8 cellular contexts compared by ENCODE assay signal in the genomic region with DNA sequence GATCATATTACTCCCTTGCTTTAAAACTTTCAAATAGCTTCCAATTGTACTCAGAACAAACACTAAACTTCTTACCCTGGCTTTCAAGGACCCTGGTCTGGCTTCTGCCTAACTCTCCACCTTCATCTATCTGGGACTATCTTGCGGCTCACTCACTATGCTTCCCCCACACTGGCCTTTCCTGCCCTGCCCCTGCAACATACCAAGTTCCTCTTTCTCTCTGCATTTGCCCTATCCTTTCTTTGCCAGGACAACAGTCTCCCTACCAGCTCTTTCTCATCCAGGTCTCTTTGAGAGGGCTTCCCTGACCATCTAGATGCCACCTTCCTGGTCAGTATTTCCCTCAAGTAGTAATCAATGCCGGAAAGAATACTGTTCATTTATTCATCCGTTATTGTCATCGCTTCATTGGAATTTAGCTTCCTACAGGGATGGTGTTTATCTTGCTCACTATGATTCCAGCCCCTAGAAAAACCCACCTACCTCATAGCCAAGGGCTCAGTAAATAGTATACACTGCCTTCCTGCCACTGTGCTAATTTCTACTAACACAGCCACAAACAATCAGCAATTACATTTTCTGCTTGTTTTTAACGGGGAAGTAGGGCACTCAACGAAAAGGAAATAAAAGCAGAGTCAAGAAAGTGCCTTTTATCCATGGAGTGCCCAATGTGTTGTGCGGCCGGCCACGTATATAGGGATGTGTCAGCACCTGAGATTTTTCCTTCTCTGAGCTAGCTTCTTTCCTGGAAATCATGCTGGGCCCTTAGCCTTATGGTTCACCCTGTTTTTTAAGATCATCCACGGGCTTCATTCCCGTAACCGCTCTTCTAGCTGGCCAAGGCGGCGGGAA. TPM values are rescaled to one million over a fixed set of nuclear protein-coding genes. Genes with fewer than 3 reads are reported as not detected.
DNase-seq lines count a peak whose midpoint lies in the region; ATAC-seq and TF ChIP-seq lines count a peak whose summit lies in the region.

No MANE protein-coding gene starts in this region.

- peak overlapping the region; percentile 97 for H3K9ac ChIP-seq in HUES48 (ENCODE audit: low read depth, low read length)

- peak overlapping the region; percentile 91 for H3K4me3 ChIP-seq in CD8-positive, alpha-beta memory T cell (ENCODE audit: low read length)
- H3K4me3 ChIP-seq in HUES48 (ENCODE audit: low read depth, low read length) (peak overlapping the region; percentile 88), body of pancreas (peak overlapping the region in 1 of 2 donors; percentile 37), mucosa of descending colon (peak overlapping the region; percentile 45)

- H3K4me1 Mint-ChIP-seq in CD8-positive, alpha-beta memory T cell, result peaks cover 21 to 29% (median 28%) of the 10 kb centered on the region in 3 donors
- H3K4me1 Mint-ChIP-seq in activated CD4-positive, alpha-beta memory T cell treated with anti-CD3 and anti-CD28 coated beads for 36 hours (ENCODE audit: low read depth), result peaks cover 16% of the 10 kb centered on the region

- no peak for DNase-seq in CD8-positive, alpha-beta memory T cell
- DNase-seq in body of pancreas (no peak), mucosa of descending colon (no peak), HT-29 (ENCODE audit: low spot score) (no peak), nucleus accumbens (lab: John Stamatoyannopoulos, UW) (no peak)
- no peak for DNase-seq in activated CD4-positive, alpha-beta memory T cell treated with anti-CD3 and anti-CD28 coated beads for 36 hours

- no peaks in the 10 kb centered on the region for H3K27me3 ChIP-seq in CD8-positive, alpha-beta memory T cell (ENCODE audit: insufficient read depth, low read length, poor library complexity, severe bottlenecking)
- H3K27me3 ChIP-seq in HUES48 (ENCODE audit: control insufficient read depth, insufficient read depth, low read length), result no peaks in the 10 kb centered on the region
- no peaks in the 10 kb centered on the region for H3K27me3 ChIP-seq in body of pancreas

- ATAC-seq in GM21390 (IDR thresholded peaks at IDR 0.05; ENCODE audit: unreplicated experiment) (peak; percentile 15), body of pancreas (no peak), mucosa of descending colon (no peak)

- 15% methylated on average over 14 of the region's 14 CpGs for WGBS in body of pancreas, 2 donors

- H3K27ac Mint-ChIP-seq in CD8-positive, alpha-beta memory T cell, result no peak overlapping the region
- no peak overlapping the region for H3K27ac Mint-ChIP-seq in activated CD4-positive, alpha-beta memory T cell treated with anti-CD3 and anti-CD28 coated beads for 36 hours

- intact Hi-C loops in body of pancreas (cut with DNase I) (no loop called here), mucosa of descending colon (cut with DNase I, micrococcal nuclease) (loop anchor here in 1 of 2 donors (5.0 kb wide), 1 partner anchor 218 kb away; no protein-coding TSS in a partner anchor)
- intact Hi-C loops in activated CD4-positive, alpha-beta memory T cell treated with anti-CD3 and anti-CD28 coated beads for 36 hours (cut with micrococcal nuclease), result loop anchor here (2.0 to 10.0 kb wide), 7 partner anchors 57 to 795 kb away; partner anchors contain the start of genes GLMN, RPAP2 and ZNF644

- TF ChIP-seq CTCF in body of pancreas (IDR thresholded peaks at IDR 0.05) (no peak), mucosa of descending colon (IDR thresholded peaks at IDR 0.05) (no peak)

- H3K36me3 Mint-ChIP-seq in CD8-positive, alpha-beta memory T cell, result peaks cover 0 to 5% (median 0%) of the 10 kb centered on the region in 3 donors
- peaks cover 16% of the 10 kb centered on the region for H3K36me3 Mint-ChIP-seq in activated CD4-positive, alpha-beta memory T cell treated with anti-CD3 and anti-CD28 coated beads for 36 hours

- CTCF ChIA-PET in CD8-positive, alpha-beta memory T cell (lab: Charles Lee), result interaction anchor here (0.6 to 2.2 kb wide), 3 partner anchors 13 to 218 kb away, joined by 3 to 14 read pairs (median 4); no protein-coding TSS in a partner anchor
- CTCF ChIA-PET in activated CD4-positive, alpha-beta memory T cell treated with anti-CD3 and anti-CD28 coated beads for 36 hours (lab: Charles Lee), result interaction anchor here (1.1 to 4.0 kb wide), 3 partner anchors 13 to 337 kb away, joined by 3 to 31 read pairs (median 3); no protein-coding TSS in a partner anchor

- H3K27ac ChIP-seq in CD8-positive, alpha-beta memory T cell (ENCODE audit: low read depth, low read length), result peak overlapping the region; percentile 70
- peak overlapping the region; percentile 99 for H3K27ac ChIP-seq in HUES48 (ENCODE audit: low read depth, low read length)
- H3K27ac ChIP-seq in body of pancreas, result peak overlapping the region; percentile 76 to 80 (median 79)

- H3K4me3 Mint-ChIP-seq in CD8-positive, alpha-beta memory T cell, result no peak overlapping the region
- H3K4me3 Mint-ChIP-seq in activated CD4-positive, alpha-beta memory T cell treated with anti-CD3 and anti-CD28 coated beads for 36 hours, result no peak overlapping the region

- H3K9me3 Mint-ChIP-seq in CD8-positive, alpha-beta memory T cell, result no peaks in the 10 kb centered on the region
- no peaks in the 10 kb centered on the region for H3K9me3 Mint-ChIP-seq in activated CD4-positive, alpha-beta memory T cell treated with anti-CD3 and anti-CD28 coated beads for 36 hours

- TF ChIP-seq POLR2A in body of pancreas (IDR thresholded peaks at IDR 0.05), result no peak

- peaks cover 10% of the 10 kb centered on the region for H3K4me1 ChIP-seq in CD8-positive, alpha-beta memory T cell (ENCODE audit: insufficient read depth, low read length)
- H3K4me1 ChIP-seq in HUES48 (ENCODE audit: control insufficient read depth, insufficient read depth, low read length) (peaks cover 37% of the 10 kb centered on the region), body of pancreas (peaks cover 14% of the 10 kb centered on the region), mucosa of descending colon (ENCODE audit: low read depth) (peaks cover 8% of the 10 kb centered on the region)

- no peaks in the 10 kb centered on the region for H3K36me3 ChIP-seq in CD8-positive, alpha-beta memory T cell (ENCODE audit: insufficient read depth, low read length)
- H3K36me3 ChIP-seq in HUES48 (ENCODE audit: control insufficient read depth, insufficient read depth, low read length) (peaks cover 14% of the 10 kb centered on the region; the same call in 1 of the 2 replicates), body of pancreas (replicated peaks in 1 of 2; ENCODE audit: insufficient read depth in 1 of 2, low read depth in 2 of 2) (no peaks in the 10 kb centered on the region), mucosa of descending colon (ENCODE audit: low read depth) (no peaks in the 10 kb centered on the region)

- no peaks in the 10 kb centered on the region for H3K9me3 ChIP-seq in CD8-positive, alpha-beta memory T cell (ENCODE audit: low read length)
- H3K9me3 ChIP-seq in HUES48 (ENCODE audit: control insufficient read depth, insufficient read depth, low read length), result no peaks in the 10 kb centered on the region
- no peaks in the 10 kb centered on the region for H3K9me3 ChIP-seq in body of pancreas
- no peaks in the 10 kb centered on the region for H3K9me3 ChIP-seq in mucosa of descending colon

- POLR2A ChIA-PET in CD8-positive, alpha-beta memory T cell (lab: Charles Lee), result interaction anchor here (0.6 kb wide), 1 partner anchor 272 kb away, joined by 5 read pairs; no protein-coding TSS in a partner anchor
- POLR2A ChIA-PET in activated CD4-positive, alpha-beta memory T cell treated with anti-CD3 and anti-CD28 coated beads for 36 hours (lab: Charles Lee), result interaction anchor here (0.6 to 1.3 kb wide), 2 partner anchors 151 to 197 kb away, joined by 3 read pairs; no protein-coding TSS in a partner anchor

- H3K27me3 Mint-ChIP-seq in CD8-positive, alpha-beta memory T cell, result no peaks in the 10 kb centered on the region
- H3K27me3 Mint-ChIP-seq in activated CD4-positive, alpha-beta memory T cell treated with anti-CD3 and anti-CD28 coated beads for 36 hours, result no peaks in the 10 kb centered on the region

RNA-seq across cellular contexts. Expression of gene CDC7, which starts 0.5 kb away (rescaled TPM):
- total RNA-seq in CD8-positive, alpha-beta memory T cell, result 10 to 100 TPM; 24.5 to 28.3 TPM
- polyA plus RNA-seq in CD8-positive, alpha-beta memory T cell, result 3.3 TPM
- total RNA-seq in body of pancreas (under 1 TPM; 0.66 to 0.78 TPM), mucosa of descending colon (1 to 10 TPM; 3.6 to 5.0 (median 3.9) TPM)
- total RNA-seq in HT-29 (2014; rRNA removed; shearing (Covaris generic)), result 6.0 and 6.6 TPM in 2 replicates
- total RNA-seq in activated CD4-positive, alpha-beta memory T cell treated with anti-CD3 and anti-CD28 coated beads for 36 hours, result 10 to 100 TPM; 20.2 to 20.4 TPM
